In genomic region chrX:131821945-131822622, GRCh38 we compare ENCODE assay signal across 8 cellular contexts.
DNase-seq lines count a peak whose midpoint lies in the region; ATAC-seq and TF ChIP-seq lines count a peak whose summit lies in the region.

No MANE protein-coding gene starts in this region.

- CTCF ChIA-PET in HEK293 (lab: Yijun Ruan, JAX) = interaction anchor here (0.6 to 2.2 kb wide), 13 partner anchors 10 to 981 kb away, joined by 3 to 9 read pairs (median 4); no protein-coding TSS in a partner anchor

- H3K4me1 ChIP-seq in HEK293 (ENCODE audit: control insufficient read depth, insufficient read depth, low read length) = peaks cover 4% of the 10 kb centered on the region; the same call in 1 of the 2 replicates

- H3K36me3 ChIP-seq in HEK293 (ENCODE audit: control insufficient read depth in 2 of 2, insufficient read depth in 1 of 2, low read length in 2 of 2) (peaks cover 8 to 64% of the 10 kb centered on the region in 2 experiments; a peak in 2 of 3 replicates), WERI-Rb-1 (no peaks in the 10 kb centered on the region; the same call in 1 of the 2 replicates)

- no peak for ATAC-seq in GM18519 (IDR thresholded peaks at IDR 0.05; ENCODE audit: low FRiP score, unreplicated experiment)

- H3K27me3 ChIP-seq in WERI-Rb-1 (ENCODE audit: insufficient read depth, low read depth, severe bottlenecking) (no peaks in the 10 kb centered on the region), layer of hippocampus (ENCODE audit: control insufficient read depth, insufficient read depth, low read length) (no peaks in the 10 kb centered on the region)

- DNase-seq in GDM1 (lab: John Stamatoyannopoulos, UW) = peak; percentile 78
- DNase-seq in WERI-Rb-1 = peak; percentile 72
- DNase-seq in NCI-H69 (lab: John Stamatoyannopoulos, UW) = no peak
- DNase-seq in RPMI8226 = no peak
- no peak for DNase-seq in KG1 (lab: John Stamatoyannopoulos, UW)

- no peaks in the 10 kb centered on the region for H3K9me3 ChIP-seq in HEK293 (ENCODE audit: control insufficient read depth, insufficient read depth, low read depth, low read length)
- H3K9me3 ChIP-seq in WERI-Rb-1 (ENCODE audit: severe bottlenecking) = no peaks in the 10 kb centered on the region

- POLR2A ChIA-PET in HEK293 (lab: Yijun Ruan, JAX) = no interaction called here

- H3K4me3 ChIP-seq in HEK293 (ENCODE audit: low read depth, low read length) (peak overlapping the region; percentile 49), WERI-Rb-1 (ENCODE audit: low read depth, low read length) (peak overlapping the region; percentile 42)

- peak overlapping the region; percentile 79 for H3K27ac ChIP-seq in HEK293 (ENCODE audit: extremely low read depth, low read depth, low read length)
- H3K27ac ChIP-seq in WERI-Rb-1 = peak overlapping the region; percentile 96
- H3K27ac ChIP-seq in layer of hippocampus (ENCODE audit: low read depth, low read length) = peak overlapping the region; percentile 84

- peak; percentile 83 for TF ChIP-seq CTCF in HEK293 (tag by site-specific recombination; IDR thresholded peaks at IDR 0.05)
- peak; percentile 23; the same call in 1 of the 2 replicates for TF ChIP-seq CTCF in WERI-Rb-1 (IDR thresholded peaks at IDR 0.05; ENCODE audit: low read depth, low read length)

TF ChIP-seq in HEK293, 187 proteins besides CTCF, POLR2A, EP300 and RAD21 (continues in another document):
- TF ChIP-seq ZSCAN4 (tag by site-specific recombination; IDR thresholded peaks at IDR 0.05) = 0 out of 2 replicates have a peak, but pooled peaks have one; percentile 22
- peak; percentile 37; the same call in 1 of the 2 replicates for TF ChIP-seq ZNF692 (tag by site-specific recombination; IDR thresholded peaks at IDR 0.05)
- no peak for TF ChIP-seq ZNF513 (tag by site-specific recombination; IDR thresholded peaks at IDR 0.05)
- peak; percentile 76; the same call in 1 of the 2 replicates for TF ChIP-seq ZXDB (tag by site-specific recombination; IDR thresholded peaks at IDR 0.05)
- peak; percentile 51 for TF ChIP-seq ZNF518A (tag by site-specific recombination; conservative IDR thresholded peaks at IDR 0.05; ENCODE audit: low read depth)
- TF ChIP-seq ZNF362 (tag by site-specific recombination; IDR thresholded peaks at IDR 0.05) = peak; percentile 49; the same call in 1 of the 2 replicates
- peak; percentile 83 for TF ChIP-seq SCRT2 (tag by site-specific recombination; IDR thresholded peaks at IDR 0.05)
- 0 out of 2 replicates have a peak, but pooled peaks have one; percentile 9 for TF ChIP-seq ZNF580 (tag by site-specific recombination; IDR thresholded peaks at IDR 0.05)
- TF ChIP-seq ZNF302 (tag by site-specific recombination; IDR thresholded peaks at IDR 0.05; ENCODE audit: low read depth) = no peak
- TF ChIP-seq ZNF433 (tag by site-specific recombination; IDR thresholded peaks at IDR 0.05; ENCODE audit: low read depth) = no peak
- TF ChIP-seq ZNF514 (tag by site-specific recombination; IDR thresholded peaks at IDR 0.05) = no peak
- peak; percentile 87 for TF ChIP-seq ZBTB8A (tag by site-specific recombination; IDR thresholded peaks at IDR 0.05)
- TF ChIP-seq ZNF335 (tag by site-specific recombination; conservative IDR thresholded peaks at IDR 0.05) = peak; percentile 50
- TF ChIP-seq SP3 (tag by site-specific recombination; IDR thresholded peaks at IDR 0.05) = 0 out of 2 replicates have a peak, but pooled peaks have one; percentile 19
- TF ChIP-seq ZNF76 (tag by site-specific recombination; IDR thresholded peaks at IDR 0.05; ENCODE audit: borderline replicate concordance, low read depth) = peak; percentile 74
- 0 out of 2 replicates have a peak, but pooled peaks have one; percentile 61 for TF ChIP-seq ZNF629 (tag by site-specific recombination; IDR thresholded peaks at IDR 0.05)
- peak; percentile 89; the same call in 1 of the 2 replicates for TF ChIP-seq SCRT1 (tag by site-specific recombination; IDR thresholded peaks at IDR 0.05; ENCODE audit: borderline replicate concordance)
- TF ChIP-seq KLF8 (tag by site-specific recombination; IDR thresholded peaks at IDR 0.05) = peak; percentile 23; the same call in 1 of the 2 replicates
- TF ChIP-seq YY1 (tag by site-specific recombination; IDR thresholded peaks at IDR 0.05) = peak; percentile 86
- peak; percentile 71 for TF ChIP-seq KLF10 (tag by site-specific recombination; IDR thresholded peaks at IDR 0.05)
- no peak for TF ChIP-seq ZNF311 (tag by site-specific recombination; IDR thresholded peaks at IDR 0.05; ENCODE audit: borderline replicate concordance)

Comparison
In these comparisons a context has a peak if more than half of its experiments do, and no peak if none do; other contexts are left out.
1. DNase-seq: peak in GDM1 (single experiment) and WERI-Rb-1 (single experiment); none in NCI-H69 (single experiment), RPMI8226 (single experiment) and KG1 (single experiment).
2. Peak in every context shown above with its lines, with median percentiles within 50 percentile points of each other: H3K27ac ChIP-seq.